ENCODE assay signal across 8 cellular contexts in the genomic region with DNA sequence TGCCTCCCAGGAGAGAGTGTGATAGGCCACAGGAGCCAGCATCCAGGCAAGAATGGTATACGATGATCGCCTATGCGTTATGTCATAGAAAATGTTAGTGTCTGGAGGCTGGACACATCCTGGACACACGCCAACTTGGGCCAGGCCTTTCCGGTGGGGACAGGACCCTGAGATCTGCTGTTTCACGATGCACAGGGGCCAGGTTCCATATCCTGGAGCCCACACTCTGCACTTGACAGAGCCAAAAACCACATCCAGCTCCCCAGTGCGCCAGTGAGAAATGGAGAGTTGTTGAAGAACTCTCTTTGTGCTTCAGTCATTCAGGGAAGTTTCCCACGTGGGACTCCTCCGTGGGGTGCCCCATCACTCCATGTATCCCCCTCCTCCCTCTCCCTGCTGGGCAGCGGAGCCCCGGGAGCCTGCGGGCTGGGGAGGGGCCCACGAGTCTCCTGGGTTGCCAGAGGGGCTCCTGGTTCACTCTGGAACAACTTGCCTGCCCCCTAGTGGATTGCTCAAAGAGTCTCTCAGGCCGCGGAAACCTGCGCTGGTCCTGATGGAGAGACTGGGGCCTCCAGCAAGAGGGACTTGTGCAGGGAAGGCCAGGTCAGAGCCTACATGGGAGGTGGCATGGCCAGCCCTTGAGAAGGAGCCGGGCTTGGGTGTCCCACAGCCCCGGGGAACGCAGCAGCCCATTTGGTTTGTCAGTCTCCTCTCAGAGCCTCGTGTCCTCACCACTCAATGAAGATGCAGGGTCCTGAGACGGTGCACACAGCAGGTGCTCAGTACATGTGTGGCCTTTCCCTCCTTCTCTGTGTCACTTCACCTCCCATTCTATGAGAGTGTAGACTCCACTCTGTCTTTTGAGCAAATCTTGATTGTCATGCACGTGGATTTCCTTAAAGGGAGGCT. TPM values are rescaled to one million over a fixed set of nuclear protein-coding genes. Genes with fewer than 3 reads are reported as not detected.
DNase-seq lines count a peak whose midpoint lies in the region; ATAC-seq lines count a peak whose summit lies in the region.

No MANE protein-coding gene starts in this region.

- intact Hi-C loops in activated naive CD4-positive, alpha-beta T cell treated with anti-CD3 and anti-CD28 coated beads for 36 hours (cut with micrococcal nuclease) = loop anchor here (1.0 to 5.0 kb wide), 6 partner anchors 68 to 474 kb away; partner anchors contain the start of gene WNT11
- intact Hi-C loops in posterior cingulate gyrus (cut with DNase I) = no loop called here
- intact Hi-C loops in aorta (cut with DNase I) = loop anchor here (2.0 to 10.0 kb wide), 4 partner anchors 82 to 456 kb away; no protein-coding TSS in a partner anchor

- peaks cover 2% of the 10 kb centered on the region for H3K4me1 Mint-ChIP-seq in activated naive CD4-positive, alpha-beta T cell treated with anti-CD3 and anti-CD28 coated beads for 36 hours (ENCODE audit: low read depth)

- ATAC-seq in aorta (ENCODE audit: low FRiP score) = peak; percentile 81

- no peaks in the 10 kb centered on the region for H3K4me1 ChIP-seq in aorta (ENCODE audit: control insufficient read depth in 1 of 2, insufficient read depth in 2 of 2, low read length in 2 of 2)

- no peaks in the 10 kb centered on the region for H3K9me3 ChIP-seq in aorta (ENCODE audit: control insufficient read depth, low read length)

- CTCF ChIA-PET in activated naive CD4-positive, alpha-beta T cell treated with anti-CD3 and anti-CD28 coated beads for 36 hours (lab: Charles Lee) = interaction anchor here (0.6 to 2.0 kb wide), 7 partner anchors 81 to 473 kb away, joined by 3 to 12 read pairs (median 3); no protein-coding TSS in a partner anchor

- WGBS in aorta, 2 donors = 25 to 26% methylated on average over 22 of the region's 22 CpGs

- no peak overlapping the region for H3K4me3 Mint-ChIP-seq in activated naive CD4-positive, alpha-beta T cell treated with anti-CD3 and anti-CD28 coated beads for 36 hours

- no peak overlapping the region for H3K27ac Mint-ChIP-seq in activated naive CD4-positive, alpha-beta T cell treated with anti-CD3 and anti-CD28 coated beads for 36 hours

- no peak overlapping the region for H3K27ac ChIP-seq in aorta (ENCODE audit: low read depth in 1 of 2, low read length in 2 of 2)

- H3K27me3 ChIP-seq in aorta (ENCODE audit: control insufficient read depth in 1 of 2, insufficient read depth in 2 of 2, low read length in 1 of 2) = no peaks in the 10 kb centered on the region

- H3K9me3 Mint-ChIP-seq in activated naive CD4-positive, alpha-beta T cell treated with anti-CD3 and anti-CD28 coated beads for 36 hours = no peaks in the 10 kb centered on the region

- DNase-seq in NCI-H1436 (lab: John Stamatoyannopoulos, UW) (peak; percentile 54), NCI-H1436 treated with DMSO at 0.1 percent for 48 hours (lab: John Stamatoyannopoulos, UW) (no peak), M059J (ENCODE audit: low read depth) (peak; percentile 66), SK-N-DZ (ENCODE audit: low spot score) (peak; percentile 85), glomerular visceral epithelial cell (ENCODE audit: extremely low spot score) (peak; percentile 57), posterior cingulate gyrus (peak; percentile 29 to 93 (median 61)), aorta (peak; percentile 79 to 88)
- peak; percentile 80 for DNase-seq in activated naive CD4-positive, alpha-beta T cell treated with anti-CD3 and anti-CD28 coated beads for 36 hours

- no peaks in the 10 kb centered on the region for H3K36me3 ChIP-seq in aorta (ENCODE audit: control insufficient read depth in 1 of 2, insufficient read depth in 2 of 2, low read length in 1 of 2)

- H3K36me3 Mint-ChIP-seq in activated naive CD4-positive, alpha-beta T cell treated with anti-CD3 and anti-CD28 coated beads for 36 hours (ENCODE audit: low read depth) = no peaks in the 10 kb centered on the region

- H3K27me3 Mint-ChIP-seq in activated naive CD4-positive, alpha-beta T cell treated with anti-CD3 and anti-CD28 coated beads for 36 hours (ENCODE audit: low read depth) = peaks cover 5% of the 10 kb centered on the region

- no peak overlapping the region for H3K4me3 ChIP-seq in aorta (ENCODE audit: low read length in 2 of 2)

RNA-seq across cellular contexts. Expression of gene LRRC32, which starts 10.2 kb away (rescaled TPM):
- not detected in 2 replicates for total RNA-seq in M059J (2014; rRNA removed; shearing (Covaris generic))
- polyA plus RNA-seq in SK-N-DZ (2014; cell fraction: cytosol; rRNA removed) = 0.68 and 0.96 TPM in 2 replicates
- 0.51 and 1.5 TPM in 2 replicates for polyA plus RNA-seq in SK-N-DZ (2014; cell fraction: nucleus; rRNA removed)
- total RNA-seq in activated naive CD4-positive, alpha-beta T cell treated with anti-CD3 and anti-CD28 coated beads for 36 hours = 1 to 10 TPM; 2.5 to 3.0 TPM
- 100 to 1,000 TPM; 130 to 174 TPM for total RNA-seq in aorta
- 100 to 1,000 TPM in 1 of 2 donors, 10 to 100 TPM in 1; 38.8 to 121 TPM for polyA plus RNA-seq in aorta

Comparison
In these comparisons a context has a peak if more than half of its experiments do, and no peak if none do; other contexts are left out.
1. RNA of gene LRRC32, which starts 10.2 kb away (total RNA-seq): 130 to 174 TPM in aorta; 2.5 to 3.0 TPM in activated naive CD4-positive, alpha-beta T cell treated with anti-CD3 and anti-CD28 coated beads for 36 hours and not detected in M059J; every median in the first group is over 10 times any median in the second.